Comparison of ENCODE assay signal across 8 cellular contexts in genomic region chr14:24052656-24053547, GRCh38. TPM values are rescaled to one million over a fixed set of nuclear protein-coding genes. Genes with fewer than 3 reads are reported as not detected.
A peak's percentile ranks its signal among the peaks of the same experiment; 100 is the strongest.
DNase-seq lines count a peak whose midpoint lies in the region; ATAC-seq and TF ChIP-seq lines count a peak whose summit lies in the region.

No MANE protein-coding gene starts in this region.

- no peaks in the 10 kb centered on the region for H3K9me3 ChIP-seq in BLaER1 treated with 17β-estradiol and CSF1 and Interleukin-3, amounts not matched to agents 10 nM and 100 nM (replicated peaks in 1 of 11)
- H3K9me3 ChIP-seq in SK-N-MC (ENCODE audit: low read depth, low read length) (no peaks in the 10 kb centered on the region), colonic mucosa (no peaks in the 10 kb centered on the region)

- no peaks in the 10 kb centered on the region for H3K36me3 ChIP-seq in BLaER1 treated with 17β-estradiol and CSF1 and Interleukin-3, amounts not matched to agents 10 nM and 100 nM
- H3K36me3 ChIP-seq in SK-N-MC (ENCODE audit: insufficient read depth, low read length) (no peaks in the 10 kb centered on the region), colonic mucosa (no peaks in the 10 kb centered on the region)

- H3K27me3 ChIP-seq in BLaER1 treated with 17β-estradiol and CSF1 and Interleukin-3, amounts not matched to agents 10 nM and 100 nM, result peaks cover 4 to 28% (median 21%) of the 10 kb centered on the region in 11 experiments; a peak in 16 of 22 replicates
- H3K27me3 ChIP-seq in colonic mucosa (peaks cover 5% of the 10 kb centered on the region), foreskin keratinocyte (peaks cover 41% of the 10 kb centered on the region)

- peak overlapping the region; percentile 96 to 100 (median 100) for H3K4me2 ChIP-seq in BLaER1 treated with 17β-estradiol and CSF1 and Interleukin-3, amounts not matched to agents 10 nM and 100 nM

- DNase-seq in SK-N-MC (ENCODE audit: low read depth, low spot score) (no peak), colonic mucosa (peak; percentile 16), posterior vena cava (ENCODE audit: low spot score) (peak; percentile 38), HuH-7.5 (ENCODE audit: low spot score) (no peak), NCI-H82 (lab: John Stamatoyannopoulos, UW) (no peak), foreskin keratinocyte (no peak)

- no peak for TF ChIP-seq CTCF in colonic mucosa (IDR thresholded peaks at IDR 0.05)
- TF ChIP-seq CTCF in foreskin keratinocyte (conservative IDR thresholded peaks at IDR 0.05), result no peak

- no peak for ATAC-seq in foreskin keratinocyte
- no peak for ATAC-seq in GM18907 (IDR thresholded peaks at IDR 0.05; ENCODE audit: unreplicated experiment)

- peaks cover 36 to 53% (median 44%) of the 10 kb centered on the region in 10 experiments for H3K4me1 ChIP-seq in BLaER1 treated with 17β-estradiol and CSF1 and Interleukin-3, amounts not matched to agents 10 nM and 100 nM
- H3K4me1 ChIP-seq in colonic mucosa, result no peaks in the 10 kb centered on the region
- no peaks in the 10 kb centered on the region for H3K4me1 ChIP-seq in foreskin keratinocyte

- H3K9ac ChIP-seq in BLaER1 treated with 17β-estradiol and CSF1 and Interleukin-3, amounts not matched to agents 10 nM and 100 nM, result peak overlapping the region in 5 of 11 experiments; percentile 75 to 83 (median 81); a peak in 6 of 22 replicates
- no peak overlapping the region for H3K9ac ChIP-seq in SK-N-MC (ENCODE audit: insufficient read length)
- no peak overlapping the region for H3K9ac ChIP-seq in colonic mucosa (ENCODE audit: low read depth in 2 of 2, low read length in 2 of 2)

- no peak overlapping the region for H3K27ac ChIP-seq in BLaER1 treated with 17β-estradiol and CSF1 and Interleukin-3, amounts not matched to agents 10 nM and 100 nM
- H3K27ac ChIP-seq in SK-N-MC (no peak overlapping the region), colonic mucosa (no peak overlapping the region), foreskin keratinocyte (no peak overlapping the region)

- H3K4me3 ChIP-seq in BLaER1 treated with 17β-estradiol and CSF1 and Interleukin-3, amounts not matched to agents 10 nM and 100 nM, result peak overlapping the region; percentile 68 to 79 (median 71)
- H3K4me3 ChIP-seq in SK-N-MC (peak overlapping the region; percentile 84), colonic mucosa (no peak overlapping the region)

- intact Hi-C loops in colonic mucosa (cut with DNase I), result no loop called here
- intact Hi-C loops in posterior vena cava (cut with DNase I), result no loop called here

- H4K20me1 ChIP-seq in BLaER1 treated with 17β-estradiol and CSF1 and Interleukin-3, amounts not matched to agents 10 nM and 100 nM, result peaks cover 0 to 23% (median 0%) of the 10 kb centered on the region in 11 experiments; a peak in 8 of 22 replicates

RNA-seq across cellular contexts. Expression of gene CARMIL3, which starts 1.1 kb away (rescaled TPM):
- total RNA-seq in colonic mucosa, result 1 to 10 TPM in 1 of 2 donors, under 1 TPM in 1; 0.29 to 2.1 TPM
- under 1 TPM; 0.14 to 0.23 TPM for total RNA-seq in posterior vena cava
- 0.07 TPM in 2 replicates for total RNA-seq in foreskin keratinocyte
- 0.03 TPM in 1 of 2 replicates, not detected in the other for polyA plus RNA-seq in foreskin keratinocyte

RNA-seq across cellular contexts. Expression of gene CPNE6, which starts 18.5 kb away (rescaled TPM):
- total RNA-seq in colonic mucosa (under 1 TPM in 1 of 2 donors, not detected in 1; 0.45 TPM), posterior vena cava (1 to 10 TPM in 1 of 2 donors, under 1 TPM in 1; 0.32 to 1.3 TPM), foreskin keratinocyte (not detected in 2 replicates)
- not detected in 2 replicates for polyA plus RNA-seq in foreskin keratinocyte

RNA-seq across cellular contexts. Expression of gene PCK2, which starts 41.2 kb away (rescaled TPM):
- 100 to 1,000 TPM; 133 to 173 TPM for total RNA-seq in colonic mucosa
- total RNA-seq in posterior vena cava, result 10 to 100 TPM; 18.8 to 27.4 TPM
- 41.0 and 67.9 TPM in 2 replicates for total RNA-seq in foreskin keratinocyte
- polyA plus RNA-seq in foreskin keratinocyte, result 49.2 and 81.1 TPM in 2 replicates

Comparison
In these comparisons a context has a peak if more than half of its experiments do, and no peak if none do; other contexts are left out.
1. DNase-seq: peak in colonic mucosa (single experiment) and posterior vena cava (single experiment); none in SK-N-MC (single experiment), HuH-7.5 (single experiment), NCI-H82 (single experiment) and foreskin keratinocyte (0 of 2).